10 cellular contexts compared by ENCODE assay signal in genomic region chr6:113591896-113592827, GRCh38.
DNase-seq lines count a peak whose midpoint lies in the region; ATAC-seq, FAIRE-seq and TF ChIP-seq lines count a peak whose summit lies in the region.
"Had no signal": no experiment of that assay in that cellular context is flagged by ENCODE, and none has a peak within 500 bp of the region (broad histone marks: within the 10 kb centered on the region; RNA-seq: fewer than 3 reads in every experiment).

No MANE protein-coding gene starts in this region.

- H3K56ac ChIP-seq in H1 (replicated peaks; ENCODE audit: insufficient read length, low read depth, low read length): no peak overlapping the region

- H4K91ac ChIP-seq in H1 (replicated peaks; ENCODE audit: insufficient read length, low read length): no peak overlapping the region

- 57% methylated on average over 2 of the region's 2 CpGs; no CpG with 5 or more reads in 1 of the 2 experiments for WGBS in H1 (ENCODE audit: extremely low coverage in 1 of 2, insufficient coverage in 1 of 2, insufficient read length in 1 of 2, insufficient replicate concordance in 2 of 2, low coverage in 1 of 2, low lambda C conversion rate in 2 of 2, missing lambda C conversion rate in 1 of 2), 2 experiments

- H3K27ac ChIP-seq in H1 (ENCODE audit: low read depth, low read length): no peak overlapping the region

- no peaks in the 10 kb centered on the region for H3K4me1 Mint-ChIP-seq in stimulated activated effector memory CD8-positive, alpha-beta T cell treated with anti-CD3 and anti-CD28 coated beads, Interleukin-12 subunit alpha, Interleukin-12 subunit beta, amount 100 ng/mL, for 72 hours
- H3K4me1 Mint-ChIP-seq: activated CD4-positive, alpha-beta T cell treated with anti-CD3 and anti-CD28 coated beads for 36 hours had no signal

- no peaks in the 10 kb centered on the region for H4K20me1 ChIP-seq in H1 (replicated peaks in 1 of 2; ENCODE audit: control insufficient read depth in 1 of 2, insufficient read depth in 2 of 2, low read length in 2 of 2)

- peak overlapping the region; percentile 82; the same call in 1 of the 2 replicates for H2BK12ac ChIP-seq in H1 (ENCODE audit: low read depth, low read length)

- H3K9ac ChIP-seq in H1 (replicated peaks in 1 of 4; ENCODE audit: extremely low read depth in 1 of 4, low read depth in 3 of 4, low read length in 3 of 4): no peak overlapping the region

- H2BK15ac ChIP-seq in H1 (ENCODE audit: low read length): no peak overlapping the region

- H3K4me3 ChIP-seq in H1 (ENCODE audit: extremely low read depth in 1 of 4, insufficient read depth in 2 of 4, low read depth in 3 of 4, low read length in 4 of 4): peak overlapping the region in 1 of 4 experiments; percentile 12; a peak in 1 of 8 replicates

- H3K36me3 ChIP-seq in H1 (ENCODE audit: control insufficient read depth in 2 of 4, insufficient read depth in 4 of 4, low read length in 3 of 4): no peaks in the 10 kb centered on the region

- TF ChIP-seq POLR2A in H1 (IDR thresholded peaks at IDR 0.05; ENCODE audit: control extremely low read depth in 1 of 2, low read depth in 2 of 2, low read length in 2 of 2): no peak

- TF ChIP-seq EP300 in H1 (IDR thresholded peaks at IDR 0.05; ENCODE audit: borderline replicate concordance in 1 of 2, low read depth in 2 of 2, low read length in 2 of 2): no peak

- no peak for TF ChIP-seq RAD21 in H1 (IDR thresholded peaks at IDR 0.05 in 1 of 2, conservative IDR thresholded peaks at IDR 0.05 in 1 of 2; ENCODE audit: low read depth in 2 of 2, low read length in 2 of 2)

- H3K23ac ChIP-seq in H1 (ENCODE audit: insufficient read length): no peak overlapping the region

- H2BK120ac ChIP-seq in H1 (replicated peaks; ENCODE audit: low read depth, low read length): peak overlapping the region; percentile 49

- H3K79me1 ChIP-seq in H1 (ENCODE audit: low read depth, low read length): no peaks in the 10 kb centered on the region

- peaks cover 2% of the 10 kb centered on the region for H3K9me3 Mint-ChIP-seq in stimulated activated effector memory CD8-positive, alpha-beta T cell treated with anti-CD3 and anti-CD28 coated beads, Interleukin-12 subunit alpha, Interleukin-12 subunit beta, amount 100 ng/mL, for 72 hours

- 0 out of 4 replicates have a peak, but pooled peaks cover 0 to 3% of the 10 kb centered on the region in 2 experiments for H3K9me3 ChIP-seq in H1 (ENCODE audit: insufficient read depth in 2 of 2, low read depth in 1 of 2, low read length in 1 of 2)

- no peak overlapping the region for H3K4ac ChIP-seq in H1 (replicated peaks; ENCODE audit: insufficient read length, low read depth, low read length)

- no peak for FAIRE-seq in H1 (lab: Jason Lieb, UNC)
- FAIRE-seq: A204.1 had no signal

- DNase-seq in NCI-H1092 treated with DMSO at 0.1 percent for 48 hours (lab: John Stamatoyannopoulos, UW): peak; percentile 42
- DNase-seq in NCI-H1092 (lab: John Stamatoyannopoulos, UW): no peak
- DNase-seq in NCI-H2029 treated with DMSO at 0.1 percent for 48 hours (lab: John Stamatoyannopoulos, UW): peak; percentile 95
- DNase-seq in H1 (ENCODE audit: low read depth in 1 of 2, low spot score in 2 of 2): no peak
- DNase-seq in stimulated activated effector memory CD8-positive, alpha-beta T cell treated with anti-CD3 and anti-CD28 coated beads, Interleukin-12 subunit alpha, Interleukin-12 subunit beta, amount 100 ng/mL, for 72 hours (ENCODE audit: low spot score in 2 of 2): no peak
- no peak for DNase-seq in HCEC 1CT
- no peak for DNase-seq in 8988T
- DNase-seq: activated CD4-positive, alpha-beta T cell treated with anti-CD3 and anti-CD28 coated beads for 36 hours had no signal

- ATAC-seq in stimulated activated effector memory CD8-positive, alpha-beta T cell treated with anti-CD3 and anti-CD28 coated beads, Interleukin-12 subunit alpha, Interleukin-12 subunit beta, amount 100 ng/mL, for 72 hours: peak; percentile 31
- no peak for ATAC-seq in GM21526 (IDR thresholded peaks at IDR 0.05; ENCODE audit: low FRiP score, unreplicated experiment)
- ATAC-seq: activated CD4-positive, alpha-beta T cell treated with anti-CD3 and anti-CD28 coated beads for 36 hours had no signal

- H4K8ac ChIP-seq in H1 (ENCODE audit: extremely low read depth, insufficient read depth, low read length): no peak overlapping the region

- H2BK20ac ChIP-seq in H1 (ENCODE audit: low read length): peak overlapping the region; percentile 73

- CTCF ChIA-PET in H1 (lab: Charles Lee; ENCODE audit: partially characterized antibody): interaction anchor here (1.2 kb wide), 1 partner anchor 263 kb away, joined by 4 read pairs; no protein-coding TSS in a partner anchor

- H3K4me1 ChIP-seq in H1 (replicated peaks in 1 of 4; ENCODE audit: control insufficient read depth in 3 of 4, insufficient read depth in 4 of 4, low read length in 3 of 4): peaks cover 2 to 16% (median 12%) of the 10 kb centered on the region in 4 experiments; a peak in 5 of 7 replicates

- no peaks in the 10 kb centered on the region for H3K36me3 Mint-ChIP-seq in stimulated activated effector memory CD8-positive, alpha-beta T cell treated with anti-CD3 and anti-CD28 coated beads, Interleukin-12 subunit alpha, Interleukin-12 subunit beta, amount 100 ng/mL, for 72 hours

- peak overlapping the region; percentile 16 to 30; a peak in 2 of 4 replicates for H3K4me2 ChIP-seq in H1 (ENCODE audit: insufficient read depth in 1 of 2, low read depth in 2 of 2, low read length in 2 of 2)

- H3K79me2 ChIP-seq in H1 (ENCODE audit: control insufficient read depth in 1 of 2, insufficient read depth in 2 of 2, low read length in 2 of 2): no peaks in the 10 kb centered on the region

- H3K18ac ChIP-seq in H1 (ENCODE audit: extremely low read depth, low read length): peak overlapping the region; percentile 91; the same call in 1 of the 2 replicates

- TF ChIP-seq CTCF in H1 (IDR thresholded peaks at IDR 0.05; ENCODE audit: control extremely low read depth in 1 of 3, insufficient read depth in 1 of 3, low read depth in 1 of 3, low read length in 3 of 3): no peak

- H3K14ac ChIP-seq in H1 (ENCODE audit: insufficient read length): no peak overlapping the region

- peak overlapping the region; percentile 40; the same call in 1 of the 2 replicates for H2BK5ac ChIP-seq in H1 (ENCODE audit: low read depth, low read length)

- H3K4me3 Mint-ChIP-seq in stimulated activated effector memory CD8-positive, alpha-beta T cell treated with anti-CD3 and anti-CD28 coated beads, Interleukin-12 subunit alpha, Interleukin-12 subunit beta, amount 100 ng/mL, for 72 hours: no peak overlapping the region
- H3K4me3 Mint-ChIP-seq: activated CD4-positive, alpha-beta T cell treated with anti-CD3 and anti-CD28 coated beads for 36 hours had no signal

- POLR2A ChIA-PET in H1 (lab: Charles Lee; ENCODE audit: partially characterized antibody): interaction anchor here (0.6 to 1.6 kb wide), 4 partner anchors 27 to 266 kb away, joined by 3 to 5 read pairs (median 4); no protein-coding TSS in a partner anchor

- H3K23me2 ChIP-seq in H1 (ENCODE audit: low read depth, low read length): no peaks in the 10 kb centered on the region

- H2AFZ ChIP-seq in H1 (ENCODE audit: low read length): peak overlapping the region; percentile 9; the same call in 1 of the 2 replicates

- H2AK5ac ChIP-seq in H1 (ENCODE audit: low read depth, low read length): 0 out of 2 replicates have a peak overlapping the region, but pooled peaks have one; percentile 56

- no peak overlapping the region for H3K27ac Mint-ChIP-seq in stimulated activated effector memory CD8-positive, alpha-beta T cell treated with anti-CD3 and anti-CD28 coated beads, Interleukin-12 subunit alpha, Interleukin-12 subunit beta, amount 100 ng/mL, for 72 hours
- H3K27ac Mint-ChIP-seq: activated CD4-positive, alpha-beta T cell treated with anti-CD3 and anti-CD28 coated beads for 36 hours had no signal

- no peaks in the 10 kb centered on the region for H3K27me3 ChIP-seq in H1 (replicated peaks in 1 of 4; ENCODE audit: control insufficient read depth in 3 of 4, extremely low read depth in 1 of 4, insufficient read depth in 3 of 4, low read length in 3 of 4)

- peak overlapping the region; percentile 5 for H4K5ac ChIP-seq in H1 (ENCODE audit: insufficient read length, low read depth, low read length)

TF ChIP-seq in H1, 55 proteins besides CTCF, POLR2A, EP300 and RAD21 (continues in another document):
- TF ChIP-seq SIRT6 (IDR thresholded peaks at IDR 0.05; ENCODE audit: low read length) (no peak), E2F6 (IDR thresholded peaks at IDR 0.05) (no peak), BACH1 (IDR thresholded peaks at IDR 0.05; ENCODE audit: low read length) (no peak), GABPA (IDR thresholded peaks at IDR 0.05; ENCODE audit: borderline replicate concordance, insufficient read depth, low read length) (no peak), SRF (IDR thresholded peaks at IDR 0.05; ENCODE audit: low read depth, low read length) (no peak), JUN (IDR thresholded peaks at IDR 0.05; ENCODE audit: low read depth, low read length) (no peak), ASH2L (IDR thresholded peaks at IDR 0.05; ENCODE audit: low read length) (no peak), ATF3 (IDR thresholded peaks at IDR 0.05; ENCODE audit: insufficient read depth, low read depth, low read length) (no peak), GTF2F1 (IDR thresholded peaks at IDR 0.05; ENCODE audit: borderline replicate concordance, low read depth, low read length) (no peak), SAP30 (IDR thresholded peaks at IDR 0.05; ENCODE audit: insufficient read depth, insufficient replicate concordance, low read length) (no peak), MAFK (IDR thresholded peaks at IDR 0.05; ENCODE audit: low read depth, low read length) (no peak), MAX (IDR thresholded peaks at IDR 0.05) (no peak), RBBP5 (IDR thresholded peaks at IDR 0.05; ENCODE audit: borderline replicate concordance, low read depth, low read length) (no peak), CBX8 (IDR thresholded peaks at IDR 0.05; ENCODE audit: borderline replicate concordance, low read depth, low read length) (no peak), KDM4A (IDR thresholded peaks at IDR 0.05; ENCODE audit: low read depth, low read length, severe bottlenecking) (no peak)

Comparison
In these comparisons a context has a peak if more than half of its experiments do, and no peak if none do; other contexts are left out.
1. DNase-seq: peak in NCI-H1092 treated with DMSO at 0.1 percent for 48 hours (single experiment) and NCI-H2029 treated with DMSO at 0.1 percent for 48 hours (single experiment); none in NCI-H1092 (single experiment), H1 (0 of 2), stimulated activated effector memory CD8-positive, alpha-beta T cell treated with anti-CD3 and anti-CD28 coated beads, Interleukin-12 subunit alpha, Interleukin-12 subunit beta, amount 100 ng/mL, for 72 hours (0 of 2), HCEC 1CT (single experiment) and 8988T (single experiment).